In genomic region chr12:3137268-3137761, GRCh38 we compare ENCODE assay signal across 8 cellular contexts.
A peak's percentile ranks its signal among the peaks of the same experiment; 100 is the strongest.
DNase-seq lines count a peak whose midpoint lies in the region; ATAC-seq, FAIRE-seq and TF ChIP-seq lines count a peak whose summit lies in the region.
"Had no signal": no experiment of that assay in that cellular context is flagged by ENCODE, and none has a peak within 500 bp of the region (broad histone marks: within the 10 kb centered on the region; RNA-seq: fewer than 3 reads in every experiment).

No MANE protein-coding gene starts in this region.

- TF ChIP-seq CTCF in hepatocyte (IDR thresholded peaks at IDR 0.05; ENCODE audit: poor library complexity) = no peak

- no peak for FAIRE-seq in small intestine (lab: Jason Lieb, UNC)

- peak overlapping the region; percentile 21 for H3K9ac ChIP-seq in adipocyte (ENCODE audit: low read length)

- no peaks in the 10 kb centered on the region for H3K9me2 ChIP-seq in hepatocyte (replicated peaks; ENCODE audit: insufficient read depth)

- DNase-seq in HT1080 (ENCODE audit: low read depth) = peak; percentile 43
- DNase-seq in adipocyte (ENCODE audit: low read depth) = no peak
- DNase-seq in hepatocyte (ENCODE audit: low spot score) = peak; percentile 45
- peak; percentile 11 for DNase-seq in small intestine
- DNase-seq in NCI-H2227 (lab: John Stamatoyannopoulos, UW; ENCODE audit: unreplicated experiment) = no peak
- no peak for DNase-seq in RKO (ENCODE audit: low spot score)
- DNase-seq: NCI-H2029 had no signal

- H3K79me2 ChIP-seq in hepatocyte = no peaks in the 10 kb centered on the region

- no peak overlapping the region for H2AFZ ChIP-seq in hepatocyte

- H3K4me3 ChIP-seq in adipocyte (ENCODE audit: low read length) (no peak overlapping the region), hepatocyte (no peak overlapping the region), small intestine (ENCODE audit: low read depth in 1 of 2, low read length in 2 of 2) (no peak overlapping the region)

- H3K4me1 ChIP-seq in adipocyte (ENCODE audit: control insufficient read depth, insufficient read depth, low read length) (peaks cover 9% of the 10 kb centered on the region), hepatocyte (ENCODE audit: insufficient read depth) (peaks cover 16% of the 10 kb centered on the region), small intestine (ENCODE audit: control insufficient read depth in 2 of 2, insufficient read depth in 1 of 2, low read depth in 1 of 2, low read length in 1 of 2) (no peaks in the 10 kb centered on the region)

- no peak overlapping the region for H3K27ac ChIP-seq in hepatocyte
- no peak overlapping the region for H3K27ac ChIP-seq in small intestine (ENCODE audit: low read depth in 1 of 2, low read length in 1 of 2)

- H3K36me3 ChIP-seq in adipocyte (ENCODE audit: control insufficient read depth, insufficient read depth, low read length, severe bottlenecking) = no peaks in the 10 kb centered on the region
- no peaks in the 10 kb centered on the region for H3K36me3 ChIP-seq in hepatocyte (replicated peaks; ENCODE audit: insufficient read depth, low read depth)
- H3K36me3 ChIP-seq in small intestine (ENCODE audit: control insufficient read depth in 2 of 2, insufficient read depth in 2 of 2, low read length in 2 of 2) = no peaks in the 10 kb centered on the region

- ATAC-seq in GM19324 (IDR thresholded peaks at IDR 0.05; ENCODE audit: low FRiP score, unreplicated experiment) = no peak

- no peak overlapping the region for H3K4me2 ChIP-seq in hepatocyte

- H3K9me3 ChIP-seq in adipocyte (ENCODE audit: control insufficient read depth, low read length) (no peaks in the 10 kb centered on the region), hepatocyte (ENCODE audit: low read depth) (no peaks in the 10 kb centered on the region), small intestine (ENCODE audit: control insufficient read depth, low read depth) (no peaks in the 10 kb centered on the region)

- no peaks in the 10 kb centered on the region for H3K27me3 ChIP-seq in adipocyte (replicated peaks; ENCODE audit: control insufficient read depth, insufficient read depth, low read length)
- no peaks in the 10 kb centered on the region for H3K27me3 ChIP-seq in hepatocyte
- no peaks in the 10 kb centered on the region for H3K27me3 ChIP-seq in small intestine (ENCODE audit: control insufficient read depth in 2 of 2, insufficient read depth in 2 of 2, low read length in 2 of 2)

- 73% methylated on average over 7 of the region's 8 CpGs for WGBS in hepatocyte (ENCODE audit: low lambda C conversion rate, missing lambda C conversion rate)
- 51 to 65% (median 63%) methylated on average over 8 of the region's 8 CpGs for WGBS in small intestine, 3 donors

- no peaks in the 10 kb centered on the region for H4K20me1 ChIP-seq in hepatocyte (ENCODE audit: insufficient read depth, poor library complexity, severe bottlenecking)

Comparison
In these comparisons a context has a peak if more than half of its experiments do, and no peak if none do; other contexts are left out.
1. DNase-seq: peak in HT1080 (single experiment), hepatocyte (single experiment) and small intestine (single experiment); none in adipocyte (single experiment), NCI-H2227 (single experiment) and RKO (single experiment).